Comparison of ENCODE assay signal across 8 cellular contexts in genomic region chr13:72782717-72783116, GRCh38. TPM values are rescaled to one million over a fixed set of nuclear protein-coding genes. Genes with fewer than 3 reads are reported as not detected.
DNase-seq lines count a peak whose midpoint lies in the region; ATAC-seq and TF ChIP-seq lines count a peak whose summit lies in the region.

No MANE protein-coding gene starts in this region.

- H3K27me3 Mint-ChIP-seq in activated CD4-positive, alpha-beta T cell treated with anti-CD3 and anti-CD28 coated beads, Interleukin-2, amount 10 ng/mL, durations not matched to agents 7 days and 5 days = no peaks in the 10 kb centered on the region
- no peaks in the 10 kb centered on the region for H3K27me3 Mint-ChIP-seq in T-helper 2 cell treated with Interferon-gamma antibody and Interleukin-4, amounts not matched to agents 5 μg/mL and 100 μg/mL, for 36 hours (ENCODE audit: low read depth)

- no peak for DNase-seq in activated CD4-positive, alpha-beta T cell treated with anti-CD3 and anti-CD28 coated beads, Interleukin-2, amount 10 ng/mL, durations not matched to agents 7 days and 5 days
- no peak for DNase-seq in activated CD4-positive, alpha-beta T cell treated with anti-CD3 and anti-CD28 coated beads for 1 hour
- no peak for DNase-seq in T-helper 2 cell treated with Interferon-gamma antibody and Interleukin-4, amounts not matched to agents 5 μg/mL and 100 μg/mL, for 36 hours (ENCODE audit: low spot score)
- DNase-seq in foreskin keratinocyte (peak in 1 of 2 donors; percentile 28), T-helper 9 cell (no peak), NCI-H2081 treated with DMSO at 0.1 percent for 48 hours (lab: John Stamatoyannopoulos, UW) (no peak)

- peak overlapping the region; percentile 98 for H3K27ac Mint-ChIP-seq in activated CD4-positive, alpha-beta T cell treated with anti-CD3 and anti-CD28 coated beads, Interleukin-2, amount 10 ng/mL, durations not matched to agents 7 days and 5 days
- peak overlapping the region; percentile 98 for H3K27ac Mint-ChIP-seq in T-helper 2 cell treated with Interferon-gamma antibody and Interleukin-4, amounts not matched to agents 5 μg/mL and 100 μg/mL, for 36 hours

- no peak for TF ChIP-seq CTCF in foreskin keratinocyte (conservative IDR thresholded peaks at IDR 0.05)

- ATAC-seq in foreskin keratinocyte (no peak), GM21423 (IDR thresholded peaks at IDR 0.05; ENCODE audit: unreplicated experiment) (no peak)

- CTCF ChIA-PET in activated CD4-positive, alpha-beta T cell treated with anti-CD3 and anti-CD28 coated beads, Interleukin-2, amount 10 ng/mL, durations not matched to agents 7 days and 5 days (lab: Charles Lee) = no interaction called here

- POLR2A ChIA-PET in activated CD4-positive, alpha-beta T cell treated with anti-CD3 and anti-CD28 coated beads, Interleukin-2, amount 10 ng/mL, durations not matched to agents 7 days and 5 days (lab: Charles Lee) = no interaction called here

- no peaks in the 10 kb centered on the region for H3K9me3 Mint-ChIP-seq in activated CD4-positive, alpha-beta T cell treated with anti-CD3 and anti-CD28 coated beads, Interleukin-2, amount 10 ng/mL, durations not matched to agents 7 days and 5 days
- no peaks in the 10 kb centered on the region for H3K9me3 Mint-ChIP-seq in T-helper 2 cell treated with Interferon-gamma antibody and Interleukin-4, amounts not matched to agents 5 μg/mL and 100 μg/mL, for 36 hours

- H3K27me3 ChIP-seq in foreskin keratinocyte = no peaks in the 10 kb centered on the region

- H3K36me3 Mint-ChIP-seq in activated CD4-positive, alpha-beta T cell treated with anti-CD3 and anti-CD28 coated beads, Interleukin-2, amount 10 ng/mL, durations not matched to agents 7 days and 5 days (ENCODE audit: low read depth) = peaks cover 37% of the 10 kb centered on the region
- H3K36me3 Mint-ChIP-seq in T-helper 2 cell treated with Interferon-gamma antibody and Interleukin-4, amounts not matched to agents 5 μg/mL and 100 μg/mL, for 36 hours (ENCODE audit: low read depth) = peaks cover 33% of the 10 kb centered on the region

- peaks cover 50% of the 10 kb centered on the region for H3K4me1 Mint-ChIP-seq in activated CD4-positive, alpha-beta T cell treated with anti-CD3 and anti-CD28 coated beads, Interleukin-2, amount 10 ng/mL, durations not matched to agents 7 days and 5 days
- H3K4me1 Mint-ChIP-seq in T-helper 2 cell treated with Interferon-gamma antibody and Interleukin-4, amounts not matched to agents 5 μg/mL and 100 μg/mL, for 36 hours (ENCODE audit: low read depth) = peaks cover 43% of the 10 kb centered on the region

- H3K4me1 ChIP-seq in foreskin keratinocyte = no peaks in the 10 kb centered on the region

- H3K4me3 ChIP-seq in skin epidermis = peak overlapping the region; percentile 71 to 100 (median 94)

- peak overlapping the region; percentile 94 for H3K4me3 Mint-ChIP-seq in activated CD4-positive, alpha-beta T cell treated with anti-CD3 and anti-CD28 coated beads, Interleukin-2, amount 10 ng/mL, durations not matched to agents 7 days and 5 days
- H3K4me3 Mint-ChIP-seq in T-helper 2 cell treated with Interferon-gamma antibody and Interleukin-4, amounts not matched to agents 5 μg/mL and 100 μg/mL, for 36 hours = peak overlapping the region; percentile 93

- H3K27ac ChIP-seq in foreskin keratinocyte = peak overlapping the region; percentile 55
- H3K27ac ChIP-seq in skin epidermis = peak overlapping the region in 15 of 21 experiments; percentile 25 to 93 (median 88)

RNA-seq across cellular contexts. Expression of gene PIBF1, which starts 0.8 kb away (rescaled TPM):
- total RNA-seq in activated CD4-positive, alpha-beta T cell treated with anti-CD3 and anti-CD28 coated beads, Interleukin-2, amount 10 ng/mL, durations not matched to agents 7 days and 5 days = 10 to 100 TPM; 30.0 to 32.0 TPM
- total RNA-seq in foreskin keratinocyte = 12.8 and 13.4 TPM in 2 replicates
- polyA plus RNA-seq in foreskin keratinocyte = 9.3 and 10.7 TPM in 2 replicates

RNA-seq across cellular contexts. Expression of gene DIS3, which starts 1.0 kb away (rescaled TPM):
- 10 to 100 TPM; 31.8 to 35.8 TPM for total RNA-seq in activated CD4-positive, alpha-beta T cell treated with anti-CD3 and anti-CD28 coated beads, Interleukin-2, amount 10 ng/mL, durations not matched to agents 7 days and 5 days
- 22.5 and 37.7 TPM in 2 replicates for total RNA-seq in foreskin keratinocyte
- polyA plus RNA-seq in foreskin keratinocyte = 5.3 and 7.7 TPM in 2 replicates

RNA-seq across cellular contexts. Expression of gene BORA, which starts 55.0 kb away (rescaled TPM):
- 10 to 100 TPM; 31.1 to 32.0 TPM for total RNA-seq in activated CD4-positive, alpha-beta T cell treated with anti-CD3 and anti-CD28 coated beads, Interleukin-2, amount 10 ng/mL, durations not matched to agents 7 days and 5 days
- 12.8 and 14.2 TPM in 2 replicates for total RNA-seq in foreskin keratinocyte
- 5.6 and 7.5 TPM in 2 replicates for polyA plus RNA-seq in foreskin keratinocyte

RNA-seq across cellular contexts. Expression of gene MZT1, which starts 55.3 kb away (rescaled TPM):
- total RNA-seq in activated CD4-positive, alpha-beta T cell treated with anti-CD3 and anti-CD28 coated beads, Interleukin-2, amount 10 ng/mL, durations not matched to agents 7 days and 5 days = 10 to 100 TPM; 14.7 to 20.0 TPM
- total RNA-seq in foreskin keratinocyte = 22.9 and 27.1 TPM in 2 replicates
- 16.4 and 19.9 TPM in 2 replicates for polyA plus RNA-seq in foreskin keratinocyte
